ENCODE assay signal across 7 cellular contexts in the genomic region with DNA sequence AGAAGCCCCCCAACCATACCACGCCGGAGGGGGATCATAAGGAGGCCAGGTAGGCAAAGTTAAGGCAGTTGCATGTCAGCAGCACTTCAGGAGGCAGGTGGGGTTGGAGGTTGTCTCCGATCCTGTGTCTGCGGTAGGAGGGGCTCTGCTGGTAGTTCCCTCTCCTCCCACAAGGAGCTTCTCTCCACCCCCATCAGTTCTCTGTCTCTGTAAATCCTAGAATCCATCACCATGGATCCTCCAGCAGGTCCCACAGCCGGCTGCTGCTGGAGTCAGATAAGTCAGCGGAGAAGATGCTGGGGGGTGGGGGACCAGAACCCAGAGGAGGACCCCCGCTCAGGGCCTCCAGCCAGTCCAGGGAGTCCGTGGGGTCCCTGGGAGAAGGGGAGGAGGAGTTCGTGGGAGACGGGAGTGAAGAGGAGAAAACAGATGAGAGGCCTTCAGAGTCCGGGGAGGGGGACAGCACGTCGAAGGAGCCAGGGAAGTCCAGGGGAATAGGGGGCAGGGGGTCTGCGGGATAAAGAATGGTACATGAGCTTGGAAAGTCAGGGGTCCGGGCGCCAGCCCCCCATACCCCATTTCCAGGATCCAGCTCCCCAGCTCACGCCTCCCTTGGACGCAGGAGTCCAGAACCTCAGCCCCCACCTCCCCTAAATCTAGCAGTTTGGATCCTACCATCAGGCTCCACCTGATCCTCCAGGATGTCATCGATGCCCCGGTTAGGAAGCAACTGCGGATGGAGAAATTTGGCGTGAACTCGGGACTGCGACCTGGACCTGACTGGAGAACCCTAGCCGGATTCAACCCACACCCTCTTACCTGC. TPM values are rescaled to one million over a fixed set of nuclear protein-coding genes. Genes with fewer than 3 reads are reported as not detected.
DNase-seq lines count a peak whose midpoint lies in the region; FAIRE-seq and TF ChIP-seq lines count a peak whose summit lies in the region.
"Had no signal": no experiment of that assay in that cellular context is flagged by ENCODE, and none has a peak within 500 bp of the region (broad histone marks: within the 10 kb centered on the region; RNA-seq: fewer than 3 reads in every experiment).

No MANE protein-coding gene starts in this region.

- no peaks in the 10 kb centered on the region for H3K9me3 ChIP-seq in testis

- H3K36me3 ChIP-seq in testis (ENCODE audit: low read depth, missing control alignments) = no peaks in the 10 kb centered on the region

- TF ChIP-seq POLR2A in testis (IDR thresholded peaks at IDR 0.05) = no peak

- peak; percentile 5 for DNase-seq in COLO668 (lab: John Stamatoyannopoulos, UW; ENCODE audit: unreplicated experiment)
- peak; percentile 14 for DNase-seq in NCI-H748 treated with DMSO at 0.1 percent for 48 hours (lab: John Stamatoyannopoulos, UW)
- no peak for DNase-seq in fibroblast of villous mesenchyme (ENCODE audit: low read depth)
- DNase-seq in testis = no peak
- DNase-seq in mesenteric fat pad (ENCODE audit: low spot score) = no peak
- DNase-seq in RCC 7860 (ENCODE audit: low spot score) = no peak

- FAIRE-seq in RCC 7860 (lab: Jason Lieb, UNC) = no peak

- peak overlapping the region; percentile 36 to 73 for H3K27ac ChIP-seq in testis

- intact Hi-C loops in testis (cut with DNase I; ENCODE audit: low total_unique reads) = no loop called here

- H3K27me3 ChIP-seq in testis = no peaks in the 10 kb centered on the region

- TF ChIP-seq CTCF in fibroblast of villous mesenchyme (IDR thresholded peaks at IDR 0.05; ENCODE audit: insufficient read depth, low read depth, low read length) (peak; percentile 41), testis (IDR thresholded peaks at IDR 0.05) (no peak)

- H3K4me3 ChIP-seq in fibroblast of villous mesenchyme (ENCODE audit: low read depth, low read length) = peak overlapping the region; percentile 75
- peak overlapping the region; percentile 50 to 65 for H3K4me3 ChIP-seq in testis

- peaks cover 38% of the 10 kb centered on the region for H3K4me1 ChIP-seq in testis

- 16 to 17% methylated on average over 20 to 25 of the region's 25 CpGs for WGBS in testis, 2 donors

RNA-seq across cellular contexts. Expression of gene MAMSTR, which starts 6.3 kb away (rescaled TPM):
- total RNA-seq in fibroblast of villous mesenchyme = 1.7 and 2.3 TPM in 2 replicates
- total RNA-seq in testis = 10 to 100 TPM; 21.8 TPM
- polyA plus RNA-seq in testis (ENCODE audit: insufficient read depth, low read depth, low replicate concordance) = 15.0 TPM
- total RNA-seq in mesenteric fat pad = 0.58 TPM

RNA-seq across cellular contexts. Expression of gene FUT2, which starts 17.5 kb away (rescaled TPM):
- total RNA-seq in fibroblast of villous mesenchyme = not detected in 2 replicates
- under 1 TPM; 0.12 to 0.47 TPM for total RNA-seq in testis
- 0.20 TPM for polyA plus RNA-seq in testis (ENCODE audit: insufficient read depth, low read depth, low replicate concordance)
- 0.19 TPM for total RNA-seq in mesenteric fat pad
- total RNA-seq: activated CD8-positive, alpha-beta memory T cell treated with anti-CD3 and anti-CD28 coated beads for 36 hours had no signal

RNA-seq across cellular contexts. Expression of gene RASIP1, which starts 27.2 kb away (rescaled TPM):
- total RNA-seq in fibroblast of villous mesenchyme = 0.97 and 2.6 TPM in 2 replicates
- 10 to 100 TPM; 11.2 to 21.4 TPM for total RNA-seq in testis
- polyA plus RNA-seq in testis (ENCODE audit: insufficient read depth, low read depth, low replicate concordance) = 8.8 TPM
- 34.5 TPM for total RNA-seq in mesenteric fat pad

RNA-seq across cellular contexts. Expression of gene IZUMO1, which starts 33.5 kb away (rescaled TPM):
- under 0.01 TPM in 1 of 2 replicates, not detected in the other for total RNA-seq in fibroblast of villous mesenchyme
- 10 to 100 TPM; 10.5 to 28.9 TPM for total RNA-seq in testis
- polyA plus RNA-seq in testis (ENCODE audit: insufficient read depth, low read depth, low replicate concordance) = 32.8 TPM
- 2.0 TPM for total RNA-seq in mesenteric fat pad
- total RNA-seq: activated CD8-positive, alpha-beta memory T cell treated with anti-CD3 and anti-CD28 coated beads for 36 hours had no signal

RNA-seq across cellular contexts. Expression of gene FUT1, which starts 39.2 kb away (rescaled TPM):
- total RNA-seq in fibroblast of villous mesenchyme = under 0.01 TPM in 2 replicates
- 1 to 10 TPM; 2.0 to 3.6 TPM for total RNA-seq in testis
- polyA plus RNA-seq in testis (ENCODE audit: insufficient read depth, low read depth, low replicate concordance) = 5.1 TPM
- 5.7 TPM for total RNA-seq in mesenteric fat pad

Comparison
In these comparisons a context has a peak if more than half of its experiments do, and no peak if none do; other contexts are left out.
1. DNase-seq: peak in COLO668 (single experiment) and NCI-H748 treated with DMSO at 0.1 percent for 48 hours (single experiment); none in fibroblast of villous mesenchyme (single experiment), testis (single experiment), mesenteric fat pad (single experiment) and RCC 7860 (single experiment).